In genomic region chr5:92695123-92696084, GRCh38 we compare ENCODE assay signal across 2 cellular contexts.
A peak's percentile ranks its signal among the peaks of the same experiment; 100 is the strongest.
TF ChIP-seq lines count a peak whose summit lies in the region.

No MANE protein-coding gene starts in this region.

TF ChIP-seq in IMR-90, 13 proteins besides CTCF, POLR2A, EP300 and RAD21 (continued from another document):
- TF ChIP-seq ELK1 (IDR thresholded peaks at IDR 0.05; ENCODE audit: borderline replicate concordance, low read depth, low read length) (no peak), MAFK (IDR thresholded peaks at IDR 0.05; ENCODE audit: low read depth, low read length) (no peak), MAZ (IDR thresholded peaks at IDR 0.05; ENCODE audit: borderline replicate concordance, low read depth, low read length) (no peak)

TF ChIP-seq in liver, 16 proteins besides CTCF, POLR2A, EP300 and RAD21 (continued from another document):
- no peak for TF ChIP-seq ZBTB33 (IDR thresholded peaks at IDR 0.05)
- peak in 1 of 2 donors; percentile 8 for TF ChIP-seq EGR1 (IDR thresholded peaks at IDR 0.05; ENCODE audit: low read depth in 2 of 2)
- peak; percentile 85 to 90 for TF ChIP-seq HNF4A (conservative IDR thresholded peaks at IDR 0.05)
- peak; percentile 26 for TF ChIP-seq REST (IDR thresholded peaks at IDR 0.05)
- no peak for TF ChIP-seq TAF1 (conservative IDR thresholded peaks at IDR 0.05)
- peak; percentile 35 to 68 for TF ChIP-seq RXRA (IDR thresholded peaks at IDR 0.05)
- peak; percentile 62 for TF ChIP-seq MAX (IDR thresholded peaks at IDR 0.05)
- peak; percentile 9 for TF ChIP-seq FOXA1 (IDR thresholded peaks at IDR 0.05)
- TF ChIP-seq ATF3 (IDR thresholded peaks at IDR 0.05) = peak; percentile 52
- TF ChIP-seq NR2F2 (IDR thresholded peaks at IDR 0.05) = no peak
- TF ChIP-seq FOXA2 (IDR thresholded peaks at IDR 0.05) = peak; percentile 36
- peak; percentile 22 for TF ChIP-seq HNF4G (IDR thresholded peaks at IDR 0.05)
- TF ChIP-seq YY1 (IDR thresholded peaks at IDR 0.05) = peak; percentile 32
